12 cellular contexts compared by ENCODE assay signal in genomic region chr4:2667428-2667827, GRCh38.
DNase-seq lines count a peak whose midpoint lies in the region; ATAC-seq, FAIRE-seq and TF ChIP-seq lines count a peak whose summit lies in the region.
"Had no signal": no experiment of that assay in that cellular context is flagged by ENCODE, and none has a peak within 500 bp of the region (broad histone marks: within the 10 kb centered on the region; RNA-seq: fewer than 3 reads in every experiment).

No MANE protein-coding gene starts in this region.

- H3K27me3 Mint-ChIP-seq in activated naive CD8-positive, alpha-beta T cell treated with anti-CD3 and anti-CD28 coated beads, Interleukin-2, amount 50 U/mL, for 24 hours: no peaks in the 10 kb centered on the region

- intact Hi-C loops in left ventricle myocardium superior (cut with micrococcal nuclease): no loop called here

- peak; percentile 23 for FAIRE-seq in GM12891 (lab: Jason Lieb, UNC)
- FAIRE-seq: HepG2 had no signal

- no peaks in the 10 kb centered on the region for H3K9me3 Mint-ChIP-seq in activated naive CD8-positive, alpha-beta T cell treated with anti-CD3 and anti-CD28 coated beads, Interleukin-2, amount 50 U/mL, for 24 hours

- no peaks in the 10 kb centered on the region for H3K9me3 ChIP-seq in BLaER1
- H3K9me3 ChIP-seq in muscle layer of duodenum (ENCODE audit: control insufficient read depth in 1 of 2, low read length in 2 of 2): no peaks in the 10 kb centered on the region

- no peak overlapping the region for H3K4me3 Mint-ChIP-seq in activated naive CD8-positive, alpha-beta T cell treated with anti-CD3 and anti-CD28 coated beads, Interleukin-2, amount 50 U/mL, for 24 hours

- no peak for TF ChIP-seq POLR2A in GM12891 (IDR thresholded peaks at IDR 0.05; ENCODE audit: low read depth, low read length)

- H3K27me3 ChIP-seq in BLaER1 (no peaks in the 10 kb centered on the region), muscle layer of duodenum (ENCODE audit: low read depth, low read length) (no peaks in the 10 kb centered on the region)

- H3K4me1 ChIP-seq in BLaER1 (peaks cover 65% of the 10 kb centered on the region), muscle layer of duodenum (ENCODE audit: control insufficient read depth in 1 of 2, insufficient read depth in 2 of 2, low read length in 2 of 2) (peaks cover 0 to 27% of the 10 kb centered on the region in 2 donors)

- H4K20me1 ChIP-seq in BLaER1: peaks cover 11% of the 10 kb centered on the region; the same call in 1 of the 2 replicates

- ATAC-seq in activated naive CD8-positive, alpha-beta T cell treated with anti-CD3 and anti-CD28 coated beads, Interleukin-2, amount 50 U/mL, for 24 hours: no peak
- ATAC-seq in left ventricle myocardium superior (no peak), HG03432 (IDR thresholded peaks at IDR 0.05; ENCODE audit: unreplicated experiment) (no peak)
- ATAC-seq: HepG2 had no signal

- DNase-seq in GM12891 (ENCODE audit: insufficient read length, low spot score): no peak
- DNase-seq in activated naive CD8-positive, alpha-beta T cell treated with anti-CD3 and anti-CD28 coated beads, Interleukin-2, amount 50 U/mL, for 24 hours: no peak
- DNase-seq in AG08396 (ENCODE audit: low spot score): no peak
- DNase-seq in left ventricle myocardium superior: no peak
- DNase-seq: Calu3, NCI-H1105, NCI-H510A treated with DMSO at 0.1 percent for 48 hours, T-helper 9 cell had no signal

- H3K27ac ChIP-seq in BLaER1 (peak overlapping the region; percentile 45), muscle layer of duodenum (ENCODE audit: low read length) (peak overlapping the region; percentile 31)

- peaks cover 29% of the 10 kb centered on the region for H3K4me1 Mint-ChIP-seq in activated naive CD8-positive, alpha-beta T cell treated with anti-CD3 and anti-CD28 coated beads, Interleukin-2, amount 50 U/mL, for 24 hours

- peak overlapping the region; percentile 68 for H3K4me2 ChIP-seq in BLaER1

- H3K36me3 ChIP-seq in BLaER1: peaks cover 56% of the 10 kb centered on the region
- peaks cover 22 to 28% of the 10 kb centered on the region in 2 donors for H3K36me3 ChIP-seq in muscle layer of duodenum (ENCODE audit: control insufficient read depth in 1 of 2, insufficient read depth in 2 of 2, low read length in 2 of 2)

- peak overlapping the region; percentile 34; the same call in 1 of the 2 replicates for H3K4me3 ChIP-seq in BLaER1
- H3K4me3 ChIP-seq in muscle layer of duodenum (ENCODE audit: low read depth in 1 of 2, low read length in 2 of 2): peak overlapping the region in 1 of 2 donors; percentile 34

- peaks cover 55% of the 10 kb centered on the region for H3K36me3 Mint-ChIP-seq in activated naive CD8-positive, alpha-beta T cell treated with anti-CD3 and anti-CD28 coated beads, Interleukin-2, amount 50 U/mL, for 24 hours (ENCODE audit: low read depth)

- peak overlapping the region; percentile 64 for H3K27ac Mint-ChIP-seq in activated naive CD8-positive, alpha-beta T cell treated with anti-CD3 and anti-CD28 coated beads, Interleukin-2, amount 50 U/mL, for 24 hours

- H3K9ac ChIP-seq in BLaER1: no peak overlapping the region

TF ChIP-seq in GM12891, 5 proteins besides CTCF, POLR2A, EP300 and RAD21:
- TF ChIP-seq SPI1 (IDR thresholded peaks at IDR 0.05; ENCODE audit: low read depth, low read length): no peak
- no peak for TF ChIP-seq POLR2AphosphoS5 (IDR thresholded peaks at IDR 0.05; ENCODE audit: low read depth, low read length)
- no peak for TF ChIP-seq TAF1 (IDR thresholded peaks at IDR 0.05; ENCODE audit: low read depth, low read length)
- no peak for TF ChIP-seq POU2F2 (IDR thresholded peaks at IDR 0.05; ENCODE audit: low read depth, low read length)
- TF ChIP-seq PAX5 (IDR thresholded peaks at IDR 0.05; ENCODE audit: insufficient read depth, low read length, severe bottlenecking): no peak
